1 cellular context compared by ENCODE assay signal in the genomic region with DNA sequence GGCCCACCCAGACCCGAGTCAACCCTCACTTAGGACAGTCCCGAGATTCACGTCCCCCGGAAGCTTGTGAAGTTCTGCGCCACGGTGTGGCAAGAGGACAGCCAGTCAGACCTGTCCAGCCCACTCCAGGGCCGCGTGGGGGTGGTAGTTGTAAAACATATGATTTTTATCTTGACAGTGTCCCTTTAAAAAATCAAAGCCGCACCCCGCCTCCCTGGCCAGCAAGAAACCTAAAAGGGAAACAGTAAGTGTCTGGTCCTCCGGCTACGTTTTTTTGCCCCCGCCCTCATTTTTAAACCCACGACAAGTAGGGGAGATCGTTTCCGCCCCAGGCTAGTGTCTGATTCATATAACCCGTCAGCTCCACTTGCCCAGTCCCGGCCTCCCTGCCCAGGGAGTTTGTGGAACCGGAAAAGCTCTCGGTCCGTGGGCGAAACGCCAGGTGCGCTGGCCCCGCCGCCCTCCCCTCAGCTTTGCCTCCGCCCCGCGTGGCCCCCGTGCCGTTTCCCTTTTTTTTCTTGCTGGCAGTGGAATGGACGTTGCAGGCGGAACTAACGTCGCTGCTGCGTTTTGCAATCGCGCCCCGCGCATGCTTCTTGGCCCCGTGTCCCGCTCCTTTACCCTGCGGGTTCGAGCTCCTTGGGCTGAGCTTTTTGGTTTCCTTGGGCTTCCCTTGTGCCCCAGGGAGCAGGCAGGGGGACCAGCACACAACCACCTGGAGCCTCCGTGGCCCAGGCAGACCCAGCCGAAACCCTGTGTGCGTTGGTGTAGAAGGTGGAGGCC.
TF ChIP-seq lines count a peak whose summit lies in the region.

No MANE protein-coding gene starts in this region.

TF ChIP-seq in GM23338, 12 proteins besides CTCF, POLR2A, EP300 and RAD21:
- TF ChIP-seq POLR2AphosphoS5 (IDR thresholded peaks at IDR 0.05; ENCODE audit: low read depth) (no peak), CREB1 (CRISPR knock-in tag; IDR thresholded peaks at IDR 0.05; ENCODE audit: low read depth) (no peak), ZNF114 (CRISPR knock-in tag; IDR thresholded peaks at IDR 0.05) (no peak), JUNB (IDR thresholded peaks at IDR 0.05; ENCODE audit: unreplicated experiment) (no peak), ZNF331 (CRISPR knock-in tag; IDR thresholded peaks at IDR 0.05; ENCODE audit: low read depth) (no peak), STAT1 (IDR thresholded peaks at IDR 0.05; ENCODE audit: unreplicated experiment) (no peak), EZH2 (IDR thresholded peaks at IDR 0.05; ENCODE audit: low read depth, unreplicated experiment) (no peak), REST (IDR thresholded peaks at IDR 0.05; ENCODE audit: unreplicated experiment) (no peak), NANOG (IDR thresholded peaks at IDR 0.05; ENCODE audit: borderline replicate concordance) (no peak), ETS1 (IDR thresholded peaks at IDR 0.05) (no peak), EZH2phosphoT487 (IDR thresholded peaks at IDR 0.05; ENCODE audit: unreplicated experiment) (no peak)
- TF ChIP-seq, protein P1, sequence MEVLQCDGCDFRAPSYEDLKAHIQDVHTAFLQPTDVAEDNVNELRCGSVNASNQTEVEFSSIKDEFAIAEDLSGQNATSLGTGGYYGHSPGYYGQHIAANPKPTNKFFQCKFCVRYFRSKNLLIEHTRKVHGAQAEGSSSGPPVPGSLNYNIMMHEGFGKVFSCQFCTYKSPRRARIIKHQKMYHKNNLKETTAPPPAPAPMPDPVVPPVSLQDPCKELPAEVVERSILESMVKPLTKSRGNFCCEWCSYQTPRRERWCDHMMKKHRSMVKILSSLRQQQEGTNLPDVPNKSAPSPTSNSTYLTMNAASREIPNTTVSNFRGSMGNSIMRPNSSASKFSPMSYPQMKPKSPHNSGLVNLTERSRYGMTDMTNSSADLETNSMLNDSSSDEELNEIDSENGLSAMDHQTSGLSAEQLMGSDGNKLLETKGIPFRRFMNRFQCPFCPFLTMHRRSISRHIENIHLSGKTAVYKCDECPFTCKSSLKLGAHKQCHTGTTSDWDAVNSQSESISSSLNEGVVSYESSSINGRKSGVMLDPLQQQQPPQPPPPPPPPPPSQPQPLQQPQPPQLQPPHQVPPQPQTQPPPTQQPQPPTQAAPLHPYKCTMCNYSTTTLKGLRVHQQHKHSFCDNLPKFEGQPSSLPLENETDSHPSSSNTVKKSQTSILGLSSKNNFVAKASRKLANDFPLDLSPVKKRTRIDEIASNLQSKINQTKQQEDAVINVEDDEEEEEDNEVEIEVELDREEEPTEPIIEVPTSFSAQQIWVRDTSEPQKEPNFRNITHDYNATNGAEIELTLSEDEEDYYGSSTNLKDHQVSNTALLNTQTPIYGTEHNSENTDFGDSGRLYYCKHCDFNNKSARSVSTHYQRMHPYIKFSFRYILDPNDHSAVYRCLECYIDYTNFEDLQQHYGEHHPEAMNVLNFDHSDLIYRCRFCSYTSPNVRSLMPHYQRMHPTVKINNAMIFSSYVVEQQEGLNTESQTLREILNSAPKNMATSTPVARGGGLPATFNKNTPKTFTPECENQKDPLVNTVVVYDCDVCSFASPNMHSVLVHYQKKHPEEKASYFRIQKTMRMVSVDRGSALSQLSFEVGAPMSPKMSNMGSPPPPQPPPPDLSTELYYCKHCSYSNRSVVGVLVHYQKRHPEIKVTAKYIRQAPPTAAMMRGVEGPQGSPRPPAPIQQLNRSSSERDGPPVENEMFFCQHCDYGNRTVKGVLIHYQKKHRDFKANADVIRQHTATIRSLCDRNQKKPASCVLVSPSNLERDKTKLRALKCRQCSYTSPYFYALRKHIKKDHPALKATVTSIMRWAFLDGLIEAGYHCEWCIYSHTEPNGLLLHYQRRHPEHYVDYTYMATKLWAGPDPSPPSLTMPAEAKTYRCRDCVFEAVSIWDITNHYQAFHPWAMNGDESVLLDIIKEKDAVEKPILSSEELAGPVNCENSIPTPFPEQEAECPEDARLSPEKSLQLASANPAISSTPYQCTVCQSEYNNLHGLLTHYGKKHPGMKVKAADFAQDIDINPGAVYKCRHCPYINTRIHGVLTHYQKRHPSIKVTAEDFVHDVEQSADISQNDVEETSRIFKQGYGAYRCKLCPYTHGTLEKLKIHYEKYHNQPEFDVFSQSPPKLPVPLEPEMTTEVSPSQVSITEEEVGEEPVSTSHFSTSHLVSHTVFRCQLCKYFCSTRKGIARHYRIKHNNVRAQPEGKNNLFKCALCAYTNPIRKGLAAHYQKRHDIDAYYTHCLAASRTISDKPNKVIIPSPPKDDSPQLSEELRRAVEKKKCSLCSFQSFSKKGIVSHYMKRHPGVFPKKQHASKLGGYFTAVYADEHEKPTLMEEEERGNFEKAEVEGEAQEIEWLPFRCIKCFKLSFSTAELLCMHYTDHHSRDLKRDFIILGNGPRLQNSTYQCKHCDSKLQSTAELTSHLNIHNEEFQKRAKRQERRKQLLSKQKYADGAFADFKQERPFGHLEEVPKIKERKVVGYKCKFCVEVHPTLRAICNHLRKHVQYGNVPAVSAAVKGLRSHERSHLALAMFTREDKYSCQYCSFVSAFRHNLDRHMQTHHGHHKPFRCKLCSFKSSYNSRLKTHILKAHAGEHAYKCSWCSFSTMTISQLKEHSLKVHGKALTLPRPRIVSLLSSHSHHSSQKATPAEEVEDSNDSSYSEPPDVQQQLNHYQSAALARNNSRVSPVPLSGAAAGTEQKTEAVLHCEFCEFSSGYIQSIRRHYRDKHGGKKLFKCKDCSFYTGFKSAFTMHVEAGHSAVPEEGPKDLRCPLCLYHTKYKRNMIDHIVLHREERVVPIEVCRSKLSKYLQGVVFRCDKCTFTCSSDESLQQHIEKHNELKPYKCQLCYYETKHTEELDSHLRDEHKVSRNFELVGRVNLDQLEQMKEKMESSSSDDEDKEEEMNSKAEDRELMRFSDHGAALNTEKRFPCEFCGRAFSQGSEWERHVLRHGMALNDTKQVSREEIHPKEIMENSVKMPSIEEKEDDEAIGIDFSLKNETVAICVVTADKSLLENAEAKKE (CRISPR knock-in tag; IDR thresholded peaks at IDR 0.05): no peak
